25 cellular contexts compared by ENCODE assay signal in genomic region chr3:149315694-149316093, GRCh38. TPM values are rescaled to one million over a fixed set of nuclear protein-coding genes. Genes with fewer than 3 reads are reported as not detected.
DNase-seq lines count a peak whose midpoint lies in the region; ATAC-seq and TF ChIP-seq lines count a peak whose summit lies in the region.
"Had no signal": no experiment of that assay in that cellular context is flagged by ENCODE, and none has a peak within 500 bp of the region (broad histone marks: within the 10 kb centered on the region; RNA-seq: fewer than 3 reads in every experiment).

No MANE protein-coding gene starts in this region.

- intact Hi-C loops in heart right ventricle (cut with DNase I), result no loop called here
- intact Hi-C loops in cardiac septum (cut with DNase I), result no loop called here

- no peak for TF ChIP-seq CTCF in heart right ventricle (IDR thresholded peaks at IDR 0.05)
- TF ChIP-seq CTCF in choroid plexus epithelial cell (conservative IDR thresholded peaks at IDR 0.05; ENCODE audit: low read depth, low read length), result no peak

- DNase-seq in heart right ventricle (no peak), cardiac septum (ENCODE audit: low spot score) (no peak), choroid plexus epithelial cell (ENCODE audit: low read depth) (peak; percentile 33), GF-D8 (lab: John Stamatoyannopoulos, UW) (no peak), NCI-H2171 treated with DMSO at 0.1 percent for 48 hours (lab: John Stamatoyannopoulos, UW) (no peak), NCI-H524 (lab: John Stamatoyannopoulos, UW) (no peak)
- DNase-seq: activated CD8-positive, alpha-beta memory T cell treated with anti-CD3 and anti-CD28 coated beads for 24 hours; activated naive CD4-positive, alpha-beta T cell treated with anti-CD3 and anti-CD28 coated beads for 36 hours; activated T-cell treated with anti-CD3 and anti-CD28 coated beads, Interleukin-2, amount 50 U/mL, for 48 hours; BE2C; colonic mucosa; COR-L47; endodermal cell; head of caudate nucleus; NCI-H1105; NCI-H2081 treated with DMSO at 0.1 percent for 48 hours; NK-92 treated with Interleukin-12 subunit alpha and Interleukin-12 subunit beta, amount 100 ng/mL, for 24 hours; spleen; stimulated activated CD4-positive, alpha-beta T cell treated with anti-CD3 and anti-CD28 coated beads, Interleukin-4, amount 100 ng/mL, for 24 hours; stimulated activated naive CD8-positive, alpha-beta T cell treated with anti-CD3 and anti-CD28 coated beads, Interleukin-15, amount 100 ng/mL, for 72 hours; upper lobe of left lung had no signal

- ATAC-seq in heart right ventricle (peak in 5 of 8 donors; percentile 47 to 55 (median 48)), HG03280 (IDR thresholded peaks at IDR 0.05; ENCODE audit: unreplicated experiment) (no peak)
- ATAC-seq: activated CD4-positive, CD25-positive, alpha-beta regulatory T cell treated with anti-CD3 and anti-CD28 coated beads, Interleukin-2, amount 50 U/mL, for 24 hours; natural killer cell treated with Interleukin-12 subunit alpha and Interleukin-12 subunit beta and Interleukin-15 and Interleukin-18, amount 100 ng/mL, for 72 hours; stimulated activated naive CD8-positive, alpha-beta T cell treated with anti-CD3 and anti-CD28 coated beads, Interleukin-15, amount 100 ng/mL, for 72 hours had no signal

- H3K36me3 ChIP-seq in heart right ventricle (peaks cover 0 to 9% (median 0%) of the 10 kb centered on the region in 9 donors), mesodermal cell (ENCODE audit: control insufficient read depth, insufficient read depth, low read length) (no peaks in the 10 kb centered on the region)
- H3K36me3 ChIP-seq: BE2C, colonic mucosa, upper lobe of left lung had no signal

- peak overlapping the region in 6 of 10 donors; percentile 6 to 59 (median 37) for H3K27ac ChIP-seq in heart right ventricle
- peak overlapping the region; percentile 44 for H3K27ac ChIP-seq in mesodermal cell (ENCODE audit: low read depth, low read length, severe bottlenecking)
- H3K27ac ChIP-seq: spleen, upper lobe of left lung had no signal

- 50 to 60% methylated on average over 3 of the region's 3 CpGs for WGBS in heart right ventricle, 2 donors
- no CpG with 5 or more reads among the region's 3 CpGs for WGBS in mesodermal cell (ENCODE audit: insufficient coverage in 2 of 2), 2 experiments

- H3K9me3 ChIP-seq in heart right ventricle (peaks cover 0 to 5% (median 0%) of the 10 kb centered on the region in 11 donors), mesodermal cell (ENCODE audit: control insufficient read depth, low read length) (no peaks in the 10 kb centered on the region)
- H3K9me3 ChIP-seq: BE2C, colonic mucosa, spleen, upper lobe of left lung had no signal

- H3K27me3 ChIP-seq in heart right ventricle, result no peaks in the 10 kb centered on the region
- H3K27me3 ChIP-seq: BE2C, colonic mucosa, spleen, upper lobe of left lung had no signal

- H3K4me1 ChIP-seq in heart right ventricle, result peaks cover 0 to 9% (median 0%) of the 10 kb centered on the region in 9 donors
- H3K4me1 ChIP-seq in mesodermal cell (ENCODE audit: control insufficient read depth, insufficient read depth, low read length, poor library complexity, severe bottlenecking), result peaks cover 19% of the 10 kb centered on the region
- H3K4me1 ChIP-seq: BE2C, colonic mucosa, spleen had no signal

- H3K4me3 ChIP-seq in heart right ventricle (no peak overlapping the region), choroid plexus epithelial cell (ENCODE audit: low read depth, low read length) (no peak overlapping the region), mesodermal cell (ENCODE audit: extremely low read depth, insufficient read depth, low read length, poor library complexity, severe bottlenecking) (no peak overlapping the region)
- H3K4me3 ChIP-seq: colonic mucosa, spleen, upper lobe of left lung had no signal

RNA-seq across cellular contexts. Expression of gene TM4SF18, which starts 17.7 kb away (rescaled TPM):
- total RNA-seq in heart right ventricle (10 to 100 TPM in 6 of 10 donors, 1 to 10 TPM in 4; 4.1 to 21.2 (median 10.3) TPM), cardiac septum (4.1 TPM)
- 1 to 10 TPM; 6.0 TPM for polyA plus RNA-seq in heart right ventricle
- 47.9 TPM for polyA plus RNA-seq in mesodermal cell (2013, experiment 1 of 2)
- 54.3 TPM for polyA plus RNA-seq in mesodermal cell (2013, experiment 2 of 2)
- total RNA-seq: activated naive CD4-positive, alpha-beta T cell treated with anti-CD3 and anti-CD28 coated beads for 36 hours; natural killer cell treated with Interleukin-12 subunit alpha and Interleukin-12 subunit beta and Interleukin-15 and Interleukin-18, amount 100 ng/mL, for 72 hours had no signal
